Comparison of ENCODE assay signal across 20 cellular contexts in genomic region chr7:12777257-12777656, GRCh38.
DNase-seq lines count a peak whose midpoint lies in the region; ATAC-seq and TF ChIP-seq lines count a peak whose summit lies in the region.
"Had no signal": no experiment of that assay in that cellular context is flagged by ENCODE, and none has a peak within 500 bp of the region (broad histone marks: within the 10 kb centered on the region; RNA-seq: fewer than 3 reads in every experiment).

No MANE protein-coding gene starts in this region.

- TF ChIP-seq EP300 in SK-N-SH (IDR thresholded peaks at IDR 0.05; ENCODE audit: borderline replicate concordance in 1 of 2, low read depth in 1 of 2, low read length in 1 of 2) = no peak

- H3K9me3 ChIP-seq in SK-N-SH (no peaks in the 10 kb centered on the region; the same call in 1 of the 2 replicates), HCT116 (ENCODE audit: control insufficient read depth in 1 of 2, insufficient read depth in 1 of 2, low read depth in 1 of 2, low read length in 2 of 2) (no peaks in the 10 kb centered on the region)
- H3K9me3 ChIP-seq: BE2C, HAP-1 had no signal

- 0 out of 2 replicates have a peak overlapping the region, but pooled peaks have one; percentile 3 for H2AFZ ChIP-seq in SK-N-SH (ENCODE audit: low read depth)
- peak overlapping the region; percentile 43 for H2AFZ ChIP-seq in HCT116 (ENCODE audit: low read depth, low read length, poor library complexity, severe bottlenecking)

- H3K79me2 ChIP-seq in SK-N-SH (ENCODE audit: insufficient read depth) (no peaks in the 10 kb centered on the region), HCT116 (ENCODE audit: insufficient read depth, low read length) (no peaks in the 10 kb centered on the region)

- POLR2A ChIA-PET in SK-N-SH (lab: Yijun Ruan, JAX) = no interaction called here
- POLR2A ChIA-PET in HCT116 (lab: Charles Lee) = no interaction called here

- peaks cover 0 to 3% (median under 1%) of the 10 kb centered on the region in 6 donors for H3K9me3 Mint-ChIP-seq in immature natural killer cell
- H3K9me3 Mint-ChIP-seq in Calu3 (ENCODE audit: low read depth, unreplicated experiment) = peaks cover 7% of the 10 kb centered on the region
- H3K9me3 Mint-ChIP-seq: CD4-positive, alpha-beta T cell had no signal

- intact Hi-C loops in HCT116 (cut with micrococcal nuclease) = no loop called here
- intact Hi-C loops in Calu3 (cut with micrococcal nuclease; ENCODE audit: unreplicated experiment) = no loop called here
- intact Hi-C loops in lower leg skin (cut with DNase I; ENCODE audit: low total_unique reads) = no loop called here

- DNase-seq in SK-N-SH (no peak), HCT116 (ENCODE audit: low read depth, low spot score) (no peak), amniotic epithelial cell (ENCODE audit: low read depth) (peak; percentile 17), iris pigment epithelial cell (ENCODE audit: low read depth) (peak; percentile 47), immature natural killer cell (no peak), Calu3 (no peak), lower leg skin (ENCODE audit: low spot score in 2 of 2) (no peak)
- DNase-seq: ACHN; AML-193; BE2C; CD4-positive, alpha-beta T cell; CD8-positive, alpha-beta memory T cell; DMS53; DMS79 treated with DMSO at 0.1 percent for 48 hours; GM23248 had no signal

- no peak for ATAC-seq in SK-N-SH treated with all-trans-retinoic acid at 6 μM for 48 hours
- no peak for ATAC-seq in HCT116

- no peak for TF ChIP-seq POLR2A in HCT116 (IDR thresholded peaks at IDR 0.05; ENCODE audit: borderline replicate concordance, extremely low read depth, insufficient read depth, insufficient read length)
- TF ChIP-seq POLR2A in lower leg skin (IDR thresholded peaks at IDR 0.05) = no peak

- no peaks in the 10 kb centered on the region for H3K27me3 ChIP-seq in SK-N-SH (ENCODE audit: insufficient read depth)
- H3K27me3 ChIP-seq in HCT116 (ENCODE audit: insufficient read depth, low read length) = no peaks in the 10 kb centered on the region
- H3K27me3 ChIP-seq: BE2C; BLaER1 treated with 17β-estradiol and CSF1 and Interleukin-3, amounts not matched to agents 10 nM and 100 nM had no signal

- BruUV-seq in HCT116 (replicated peaks; lab: Mats Ljungman, UMichigan) = no TSS peak
- BruUV-seq in Calu3 (replicated peaks; lab: Mats Ljungman, UMichigan) = no TSS peak

- WGBS in SK-N-SH (ENCODE audit: low lambda C conversion rate) = 47% methylated on average over 2 of the region's 2 CpGs
- whole genome bisulfite sequencing in lower leg skin, 2 donors = 94% methylated on average over 2 of the region's 2 CpGs

- H3K27ac ChIP-seq in SK-N-SH (ENCODE audit: low read depth in 2 of 2, low read length in 1 of 2) (no peak overlapping the region), HCT116 (ENCODE audit: low read depth, low read length) (no peak overlapping the region)
- H3K27ac ChIP-seq: 22Rv1; BLaER1 treated with 17β-estradiol and CSF1 and Interleukin-3, amounts not matched to agents 10 nM and 100 nM; GM23248 had no signal

- H3K9ac ChIP-seq in SK-N-SH (no peak overlapping the region), HCT116 (ENCODE audit: low read length) (no peak overlapping the region)
- H3K9ac ChIP-seq: BLaER1 treated with 17β-estradiol and CSF1 and Interleukin-3, amounts not matched to agents 10 nM and 100 nM; GM23248 had no signal

- peaks cover 4 to 7% (median 5%) of the 10 kb centered on the region in 3 donors for H3K27me3 Mint-ChIP-seq in immature natural killer cell (ENCODE audit: low read depth in 3 of 3)
- H3K27me3 Mint-ChIP-seq in Calu3 (ENCODE audit: unreplicated experiment) = no peaks in the 10 kb centered on the region
- H3K27me3 Mint-ChIP-seq: CD4-positive, alpha-beta T cell had no signal

- H3K4me1 Mint-ChIP-seq in immature natural killer cell = no peaks in the 10 kb centered on the region
- no peaks in the 10 kb centered on the region for H3K4me1 Mint-ChIP-seq in Calu3 (ENCODE audit: low read depth, unreplicated experiment)
- H3K4me1 Mint-ChIP-seq: CD14-positive monocyte; CD8-positive, alpha-beta memory T cell had no signal

- TF ChIP-seq CTCF in SK-N-SH (IDR thresholded peaks at IDR 0.05) = no peak
- no peak for TF ChIP-seq CTCF in HCT116 (IDR thresholded peaks at IDR 0.05 in 2 of 3, conservative IDR thresholded peaks at IDR 0.05 in 1 of 3; ENCODE audit: borderline replicate concordance in 1 of 3, insufficient read depth in 1 of 3, low read depth in 2 of 3, low read length in 2 of 3)
- no peak for TF ChIP-seq CTCF in Calu3 (IDR thresholded peaks at IDR 0.05; ENCODE audit: unreplicated experiment)
- TF ChIP-seq CTCF in lower leg skin (IDR thresholded peaks at IDR 0.05) = no peak

- H3K36me3 ChIP-seq in SK-N-SH (replicated peaks in 1 of 2; ENCODE audit: control insufficient read depth in 1 of 2, insufficient read depth in 2 of 2, low read length in 1 of 2) (no peaks in the 10 kb centered on the region), HCT116 (ENCODE audit: control insufficient read depth in 1 of 2, insufficient read depth in 2 of 2, low read length in 2 of 2) (no peaks in the 10 kb centered on the region)
- H3K36me3 ChIP-seq: BE2C; BLaER1 treated with 17β-estradiol and CSF1 and Interleukin-3, amounts not matched to agents 10 nM and 100 nM; HAP-1 had no signal

- no peaks in the 10 kb centered on the region for H3F3A ChIP-seq in SK-N-SH (replicated peaks; ENCODE audit: insufficient read depth)

- H3K4me1 ChIP-seq in SK-N-SH (ENCODE audit: control insufficient read depth in 1 of 2, insufficient read depth in 2 of 2, low read depth in 1 of 2, low read length in 1 of 2) = peaks cover 0 to 1% of the 10 kb centered on the region in 2 experiments; a peak in 1 of 4 replicates
- no peaks in the 10 kb centered on the region for H3K4me1 ChIP-seq in HCT116 (ENCODE audit: control insufficient read depth in 1 of 2, insufficient read depth in 2 of 2, low read length in 2 of 2)
- H3K4me1 ChIP-seq: BE2C; BLaER1 treated with 17β-estradiol and CSF1 and Interleukin-3, amounts not matched to agents 10 nM and 100 nM; HAP-1 had no signal

- no peaks in the 10 kb centered on the region for H4K20me1 ChIP-seq in SK-N-SH (ENCODE audit: insufficient read depth)
- H4K20me1 ChIP-seq in HCT116 (ENCODE audit: insufficient read depth) = no peaks in the 10 kb centered on the region
- H4K20me1 ChIP-seq: BLaER1 treated with 17β-estradiol and CSF1 and Interleukin-3, amounts not matched to agents 10 nM and 100 nM had no signal

- H3K4me3 Mint-ChIP-seq in immature natural killer cell (no peak overlapping the region), Calu3 (ENCODE audit: low read depth, unreplicated experiment) (no peak overlapping the region)
- H3K4me3 Mint-ChIP-seq: CD14-positive monocyte; CD4-positive, alpha-beta T cell; CD8-positive, alpha-beta memory T cell had no signal

- H3K36me3 Mint-ChIP-seq in immature natural killer cell (no peaks in the 10 kb centered on the region), Calu3 (ENCODE audit: insufficient read depth, unreplicated experiment) (no peaks in the 10 kb centered on the region)
- H3K36me3 Mint-ChIP-seq: CD14-positive monocyte had no signal

- H3K4me3 ChIP-seq in SK-N-SH (ENCODE audit: low read depth in 2 of 2, low read length in 1 of 2) (no peak overlapping the region), HCT116 (replicated peaks in 1 of 2; ENCODE audit: low read depth in 1 of 2, low read length in 2 of 2) (no peak overlapping the region), lower leg skin (ENCODE audit: low read depth, poor library complexity, severe bottlenecking) (no peak overlapping the region)
- H3K4me3 ChIP-seq: BLaER1 treated with 17β-estradiol and CSF1 and Interleukin-3, amounts not matched to agents 10 nM and 100 nM; GM23248; HAP-1 had no signal

- H3K4me2 ChIP-seq in SK-N-SH (no peak overlapping the region), HCT116 (ENCODE audit: low read length) (no peak overlapping the region)
- H3K4me2 ChIP-seq: BLaER1 treated with 17β-estradiol and CSF1 and Interleukin-3, amounts not matched to agents 10 nM and 100 nM had no signal

- CTCF ChIA-PET in SK-N-SH (lab: Yijun Ruan, JAX) (no interaction called here), HCT116 (lab: Charles Lee) (no interaction called here), Calu3 (lab: Charles Lee) (no interaction called here)

- TF ChIP-seq RAD21 in SK-N-SH (IDR thresholded peaks at IDR 0.05; ENCODE audit: low read length) (no peak), HCT116 (IDR thresholded peaks at IDR 0.05; ENCODE audit: low read depth) (no peak)

- RAD21 ChIA-PET in HCT116 (lab: Charles Lee; ENCODE audit: low non-redundant PET in 1 of 2, low total read pairs in 2 of 2, uncharacterized antibody in 2 of 2, unreplicated experiment in 2 of 2) = no interaction called here

- H3K27ac Mint-ChIP-seq in immature natural killer cell (no peak overlapping the region), Calu3 (ENCODE audit: unreplicated experiment) (no peak overlapping the region)
- H3K27ac Mint-ChIP-seq: CD14-positive monocyte; CD4-positive, alpha-beta T cell; CD8-positive, alpha-beta memory T cell had no signal

- H3K9me2 ChIP-seq in SK-N-SH (no peaks in the 10 kb centered on the region), HCT116 (ENCODE audit: insufficient read depth) (no peaks in the 10 kb centered on the region)

TF ChIP-seq in SK-N-SH, 30 proteins besides CTCF, POLR2A, EP300 and RAD21 (continues in another document):
- TF ChIP-seq TAF1 (IDR thresholded peaks at IDR 0.05; ENCODE audit: borderline replicate concordance, low read depth, low read length) = no peak
- TF ChIP-seq POLR2AphosphoS5 (IDR thresholded peaks at IDR 0.05; ENCODE audit: low read depth, low read length) = no peak

TF ChIP-seq in HCT116, 20 proteins besides CTCF, POLR2A, EP300 and RAD21 (continues in another document):
- TF ChIP-seq CBX3 (IDR thresholded peaks at IDR 0.05; ENCODE audit: low read depth) (no peak), SRF (IDR thresholded peaks at IDR 0.05; ENCODE audit: low read depth) (no peak), ATF3 (IDR thresholded peaks at IDR 0.05) (no peak), EZH2 (IDR thresholded peaks at IDR 0.05) (no peak), TCF7L2 (IDR thresholded peaks at IDR 0.05; ENCODE audit: borderline replicate concordance, extremely low read depth, insufficient read depth, insufficient read length) (no peak), FOSL1 (IDR thresholded peaks at IDR 0.05; ENCODE audit: low read depth) (no peak), SP1 (IDR thresholded peaks at IDR 0.05; ENCODE audit: low read depth) (no peak), SIN3A (IDR thresholded peaks at IDR 0.05; ENCODE audit: low read depth) (no peak)

Comparison
In these comparisons a context has a peak if more than half of its experiments do, and no peak if none do; other contexts are left out.
1. DNase-seq: peak in amniotic epithelial cell (single experiment) and iris pigment epithelial cell (single experiment); none in SK-N-SH (single experiment), HCT116 (single experiment), immature natural killer cell (0 of 3), Calu3 (single experiment) and lower leg skin (0 of 2).